In the genomic region with DNA sequence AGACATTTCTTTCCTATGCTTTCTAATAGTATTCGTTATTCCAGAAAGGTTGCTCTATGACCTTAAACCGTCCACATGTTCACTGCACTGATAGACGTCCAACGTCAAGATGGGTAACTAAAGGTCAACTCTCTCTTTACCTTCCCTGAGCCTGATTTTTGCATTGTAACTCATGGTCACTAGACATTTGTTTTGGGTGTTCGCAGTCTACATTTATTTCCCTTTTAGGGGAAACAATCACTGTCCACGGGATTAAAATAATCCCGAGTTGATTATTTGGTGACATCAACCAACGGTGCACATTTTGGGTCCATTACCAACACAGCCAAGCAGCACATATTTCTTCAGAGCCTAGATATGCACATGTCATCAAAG, we compare ENCODE assay signal across 8 cellular contexts. TPM values are rescaled to one million over a fixed set of nuclear protein-coding genes. Genes with fewer than 3 reads are reported as not detected.
DNase-seq lines count a peak whose midpoint lies in the region; ATAC-seq and TF ChIP-seq lines count a peak whose summit lies in the region.

No MANE protein-coding gene starts in this region.

- in situ Hi-C loops in mammary epithelial cell (cut with MboI; ENCODE audit: low sequenced_read_pairs in 2 of 2): no loop called here

- H3K9me3 Mint-ChIP-seq in mesothelial cell of epicardium: no peaks in the 10 kb centered on the region

- WGBS in mammary epithelial cell (ENCODE audit: low coverage, missing lambda C conversion rate): 0% methylated on average over 6 of the region's 8 CpGs

- H3K27ac Mint-ChIP-seq in mesothelial cell of epicardium: peak overlapping the region; percentile 66

- CTCF ChIA-PET in mammary epithelial cell (lab: Charles Lee; ENCODE audit: low non-redundant PET): no interaction called here

- H3K36me3 Mint-ChIP-seq in mesothelial cell of epicardium: no peaks in the 10 kb centered on the region

- ATAC-seq in DND-41 (ENCODE audit: insufficient read depth, low read depth): no peak; the same call in 2 of the 3 replicates
- ATAC-seq in GM21447 (IDR thresholded peaks at IDR 0.05; ENCODE audit: unreplicated experiment): no peak

- H3K4me3 ChIP-seq in DND-41 (ENCODE audit: low read depth in 1 of 2, low read length in 2 of 2): peak overlapping the region; percentile 68 to 96
- H3K4me3 ChIP-seq in mammary epithelial cell (replicated peaks in 1 of 3; ENCODE audit: insufficient read depth in 1 of 3, low read depth in 2 of 3, low read length in 3 of 3): peak overlapping the region; percentile 79 to 99 (median 97)

- intact Hi-C loops in mammary epithelial cell (cut with micrococcal nuclease): loop anchor here (1.0 kb wide), 1 partner anchor 58 kb away; the partner anchor contains the start of gene CYP2U1

- DNase-seq in DND-41: no peak
- peak; percentile 3 for DNase-seq in HS-27A (ENCODE audit: low read depth)
- DNase-seq in mammary epithelial cell: no peak
- DNase-seq in mesothelial cell of epicardium (ENCODE audit: low spot score in 2 of 2, unreplicated experiment in 2 of 2): no peak
- DNase-seq in NCI-H748 treated with DMSO at 0.1 percent for 48 hours (lab: John Stamatoyannopoulos, UW): no peak
- no peak for DNase-seq in NCI-H187 (lab: John Stamatoyannopoulos, UW)
- DNase-seq in UCSD-AML1 (lab: John Stamatoyannopoulos, UW; ENCODE audit: unreplicated experiment): no peak

- H3K27me3 ChIP-seq in DND-41 (ENCODE audit: insufficient read depth, low read length, poor library complexity) (no peaks in the 10 kb centered on the region), mammary epithelial cell (ENCODE audit: insufficient read depth, low read length) (no peaks in the 10 kb centered on the region)

- H3K4me1 ChIP-seq in DND-41 (ENCODE audit: insufficient read depth, low read length): peaks cover 48% of the 10 kb centered on the region
- H3K4me1 ChIP-seq in mammary epithelial cell (ENCODE audit: insufficient read depth, low read length): peaks cover 21% of the 10 kb centered on the region

- H3K9ac ChIP-seq in DND-41 (ENCODE audit: low read depth, low read length): peak overlapping the region; percentile 97
- peak overlapping the region; percentile 79 for H3K9ac ChIP-seq in mammary epithelial cell (ENCODE audit: insufficient read depth, low read length)

- H3K4me1 Mint-ChIP-seq in mesothelial cell of epicardium: peaks cover 32% of the 10 kb centered on the region

- H3K4me3 Mint-ChIP-seq in mesothelial cell of epicardium: peak overlapping the region; percentile 95

- H4K20me1 ChIP-seq in DND-41 (ENCODE audit: insufficient read depth, low read length): peaks cover 25% of the 10 kb centered on the region; the same call in 1 of the 2 replicates
- no peaks in the 10 kb centered on the region for H4K20me1 ChIP-seq in mammary epithelial cell (ENCODE audit: insufficient read depth, low read length)

- peaks cover 51% of the 10 kb centered on the region for H3K79me2 ChIP-seq in DND-41 (ENCODE audit: insufficient read depth, low read length)
- peaks cover 42% of the 10 kb centered on the region for H3K79me2 ChIP-seq in mammary epithelial cell (ENCODE audit: insufficient read depth, low read length)

- TSS peak; percentile 85 for BruUV-seq in mammary epithelial cell (replicated peaks; lab: Mats Ljungman, UMichigan)

- H3K27ac ChIP-seq in DND-41 (ENCODE audit: low read length): peak overlapping the region; percentile 83
- H3K27ac ChIP-seq in mammary epithelial cell (ENCODE audit: insufficient read depth, low read depth, low read length): peak overlapping the region; percentile 30

- H3K9me3 ChIP-seq in DND-41 (ENCODE audit: insufficient read depth, low read length, severe bottlenecking) (no peaks in the 10 kb centered on the region), mammary epithelial cell (replicated peaks; ENCODE audit: insufficient read depth, low read length) (no peaks in the 10 kb centered on the region)

- H3K36me3 ChIP-seq in DND-41 (ENCODE audit: insufficient read depth, low read length) (no peaks in the 10 kb centered on the region), mammary epithelial cell (ENCODE audit: insufficient read depth, low read length) (no peaks in the 10 kb centered on the region)

- no peaks in the 10 kb centered on the region for H3K27me3 Mint-ChIP-seq in mesothelial cell of epicardium (ENCODE audit: low read depth)

- dilution Hi-C loops in mammary epithelial cell (cut with HindIII; ENCODE audit: low sequenced_read_pairs): no loop called here

- TF ChIP-seq CTCF in DND-41 (IDR thresholded peaks at IDR 0.05; ENCODE audit: borderline replicate concordance, extremely low read depth, low read length, poor library complexity, severe bottlenecking) (no peak), mammary epithelial cell (conservative IDR thresholded peaks at IDR 0.05 in 1 of 2, IDR thresholded peaks at IDR 0.05 in 1 of 2; ENCODE audit: extremely low read depth in 1 of 2, insufficient read depth in 1 of 2, low read depth in 1 of 2, low read length in 2 of 2) (no peak), mesothelial cell of epicardium (IDR thresholded peaks at IDR 0.05; ENCODE audit: unreplicated experiment) (no peak)

- H2AFZ ChIP-seq in DND-41 (ENCODE audit: low read depth, low read length) (peak overlapping the region; percentile 96), mammary epithelial cell (ENCODE audit: low read depth, low read length) (peak overlapping the region; percentile 100)

- H3K4me2 ChIP-seq in DND-41 (ENCODE audit: insufficient read depth, low read length): peak overlapping the region; percentile 96
- H3K4me2 ChIP-seq in mammary epithelial cell (ENCODE audit: insufficient read depth, low read depth, low read length): peak overlapping the region; percentile 96

RNA-seq across cellular contexts. Expression of gene HADH, which starts 0.5 kb away (rescaled TPM):
- total RNA-seq in mammary epithelial cell (10 to 100 TPM; 48.6 to 65.2 TPM), mesothelial cell of epicardium (48.8 to 51.9 TPM (median 50.7 TPM) in 3 replicates)
- polyA plus RNA-seq in mammary epithelial cell: 42.9 TPM
- 41.5 TPM for polyA minus RNA-seq in mammary epithelial cell

RNA-seq across cellular contexts. Expression of gene CYP2U1, which starts 57.8 kb away (rescaled TPM):
- 10 to 100 TPM in 1 of 2 donors, 1 to 10 TPM in 1; 7.5 to 30.7 TPM for total RNA-seq in mammary epithelial cell
- 2.8 TPM for polyA plus RNA-seq in mammary epithelial cell
- polyA minus RNA-seq in mammary epithelial cell: 1.4 TPM
- 6.6 to 7.7 TPM (median 7.0 TPM) in 3 replicates for total RNA-seq in mesothelial cell of epicardium
